8 cellular contexts compared by ENCODE assay signal in the genomic region with DNA sequence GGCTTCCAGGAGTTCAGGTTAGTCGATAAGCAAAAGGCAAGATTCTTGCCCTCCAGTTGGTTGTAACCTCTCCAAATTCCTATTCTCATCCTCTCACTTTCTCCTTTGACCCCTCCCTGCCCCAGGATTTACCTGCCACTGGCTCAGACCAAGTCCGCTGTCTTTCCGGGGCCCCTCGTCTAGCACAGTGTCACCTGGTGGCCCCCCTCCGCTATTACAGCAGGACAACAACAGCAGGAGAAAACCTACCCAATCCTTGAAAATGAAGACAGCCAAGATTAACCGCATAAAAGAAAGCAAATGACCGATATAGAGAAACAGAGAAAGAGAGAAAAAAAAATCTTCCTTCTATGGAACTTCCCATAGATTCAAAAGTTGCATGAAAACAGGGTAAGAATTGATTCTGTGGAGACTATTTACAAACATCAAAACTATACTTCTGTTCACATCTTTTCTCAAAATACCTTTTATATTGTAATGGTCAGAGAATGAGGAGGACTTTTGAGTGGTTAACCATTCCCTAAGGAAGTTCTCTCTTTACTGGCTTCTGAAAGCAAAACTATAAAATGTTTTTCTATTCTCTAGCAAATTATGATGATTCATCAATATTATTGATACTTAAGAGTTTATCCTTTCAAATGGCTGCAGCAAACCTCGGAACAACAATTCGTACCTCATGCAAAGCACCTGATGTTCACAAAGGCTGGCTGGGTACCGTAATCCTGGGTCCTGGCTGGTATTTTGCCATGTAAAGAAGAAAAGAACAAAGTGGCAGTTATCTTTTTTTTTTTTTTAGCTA. TPM values are rescaled to one million over a fixed set of nuclear protein-coding genes. Genes with fewer than 3 reads are reported as not detected.
DNase-seq lines count a peak whose midpoint lies in the region; ATAC-seq and TF ChIP-seq lines count a peak whose summit lies in the region.

No MANE protein-coding gene starts in this region.

- ATAC-seq in HCT116 (peak; percentile 94), left colon (peak; percentile 52), HG03457 (IDR thresholded peaks at IDR 0.05; ENCODE audit: unreplicated experiment) (no peak), GM19455 (IDR thresholded peaks at IDR 0.05; ENCODE audit: unreplicated experiment) (no peak), GM19463 (IDR thresholded peaks at IDR 0.05; ENCODE audit: unreplicated experiment) (no peak)

- no TSS peak for BruUV-seq in HCT116 (replicated peaks; lab: Mats Ljungman, UMichigan)

- no peaks in the 10 kb centered on the region for H4K20me1 ChIP-seq in HCT116 (ENCODE audit: insufficient read depth)

- H3K27ac ChIP-seq in HCT116 (ENCODE audit: low read depth, low read length) = no peak overlapping the region

- no peaks in the 10 kb centered on the region for H3K4me1 ChIP-seq in HCT116 (ENCODE audit: control insufficient read depth in 1 of 2, insufficient read depth in 2 of 2, low read length in 2 of 2)

- DNase-seq in ELF-1 (ENCODE audit: low read depth, low spot score) (peak; percentile 57), HCT116 (ENCODE audit: low read depth, low spot score) (peak; percentile 26), left colon (peak in 1 of 2 donors; percentile 48), dermis blood vessel endothelial cell (no peak)
- peak; percentile 29 for DNase-seq in activated CD4-positive, alpha-beta T cell treated with anti-CD3 and anti-CD28 coated beads, Interleukin-2, amount 10 ng/mL, durations not matched to agents 7 days and 5 days

- no peaks in the 10 kb centered on the region for H3K36me3 Mint-ChIP-seq in activated CD4-positive, alpha-beta T cell treated with anti-CD3 and anti-CD28 coated beads, Interleukin-2, amount 10 ng/mL, durations not matched to agents 7 days and 5 days (ENCODE audit: low read depth)

- peak; percentile 57 for TF ChIP-seq RAD21 in HCT116 (IDR thresholded peaks at IDR 0.05; ENCODE audit: low read depth)

- H3K4me3 ChIP-seq in HCT116 (replicated peaks in 1 of 2; ENCODE audit: low read depth in 1 of 2, low read length in 2 of 2) = no peak overlapping the region

- H3K79me2 ChIP-seq in HCT116 (ENCODE audit: insufficient read depth, low read length) = no peaks in the 10 kb centered on the region

- no peak overlapping the region for H3K27ac Mint-ChIP-seq in activated CD4-positive, alpha-beta T cell treated with anti-CD3 and anti-CD28 coated beads, Interleukin-2, amount 10 ng/mL, durations not matched to agents 7 days and 5 days

- H2AFZ ChIP-seq in HCT116 (ENCODE audit: low read depth, low read length, poor library complexity, severe bottlenecking) = no peak overlapping the region

- POLR2A ChIA-PET in HCT116 (lab: Charles Lee) = no interaction called here
- POLR2A ChIA-PET in activated CD4-positive, alpha-beta T cell treated with anti-CD3 and anti-CD28 coated beads, Interleukin-2, amount 10 ng/mL, durations not matched to agents 7 days and 5 days (lab: Charles Lee) = no interaction called here

- no peaks in the 10 kb centered on the region for H3K9me3 Mint-ChIP-seq in activated CD4-positive, alpha-beta T cell treated with anti-CD3 and anti-CD28 coated beads, Interleukin-2, amount 10 ng/mL, durations not matched to agents 7 days and 5 days

- peaks cover 36% of the 10 kb centered on the region; the same call in 1 of the 2 replicates for H3K27me3 ChIP-seq in HCT116 (ENCODE audit: insufficient read depth, low read length)

- peak; percentile 60 to 96 (median 93); a peak in 5 of 6 replicates for TF ChIP-seq CTCF in HCT116 (IDR thresholded peaks at IDR 0.05 in 2 of 3, conservative IDR thresholded peaks at IDR 0.05 in 1 of 3; ENCODE audit: borderline replicate concordance in 1 of 3, insufficient read depth in 1 of 3, low read depth in 2 of 3, low read length in 2 of 3)

- H3K4me2 ChIP-seq in HCT116 (ENCODE audit: low read length) = no peak overlapping the region

- H3K27me3 Mint-ChIP-seq in activated CD4-positive, alpha-beta T cell treated with anti-CD3 and anti-CD28 coated beads, Interleukin-2, amount 10 ng/mL, durations not matched to agents 7 days and 5 days = peaks cover 40% of the 10 kb centered on the region

- H3K9me3 ChIP-seq in HCT116 (ENCODE audit: control insufficient read depth in 1 of 2, insufficient read depth in 1 of 2, low read depth in 1 of 2, low read length in 2 of 2) = no peaks in the 10 kb centered on the region

- H3K9me2 ChIP-seq in HCT116 (ENCODE audit: insufficient read depth) = no peaks in the 10 kb centered on the region

- CTCF ChIA-PET in HCT116 (lab: Charles Lee) = interaction anchor here (2.8 kb wide), 1 partner anchor 286 kb away, joined by 12 read pairs; no protein-coding TSS in a partner anchor
- CTCF ChIA-PET in activated CD4-positive, alpha-beta T cell treated with anti-CD3 and anti-CD28 coated beads, Interleukin-2, amount 10 ng/mL, durations not matched to agents 7 days and 5 days (lab: Charles Lee) = interaction anchor here (0.7 kb wide), 1 partner anchor 286 kb away, joined by 3 read pairs; no protein-coding TSS in a partner anchor

- H3K4me1 Mint-ChIP-seq in activated CD4-positive, alpha-beta T cell treated with anti-CD3 and anti-CD28 coated beads, Interleukin-2, amount 10 ng/mL, durations not matched to agents 7 days and 5 days = no peaks in the 10 kb centered on the region

- RAD21 ChIA-PET in HCT116 (lab: Charles Lee; ENCODE audit: low non-redundant PET in 1 of 2, low total read pairs in 2 of 2, uncharacterized antibody in 2 of 2, unreplicated experiment in 2 of 2) = no interaction called here

- no peak for TF ChIP-seq POLR2A in HCT116 (IDR thresholded peaks at IDR 0.05; ENCODE audit: borderline replicate concordance, extremely low read depth, insufficient read depth, insufficient read length)

- H3K36me3 ChIP-seq in HCT116 (ENCODE audit: control insufficient read depth in 1 of 2, insufficient read depth in 2 of 2, low read length in 2 of 2) = no peaks in the 10 kb centered on the region

- intact Hi-C loops in HCT116 (cut with micrococcal nuclease) = loop anchor here (1.0 kb wide), 2 partner anchors 286 to 292 kb away; no protein-coding TSS in a partner anchor
- intact Hi-C loops in left colon (cut with DNase I, micrococcal nuclease) = no loop called here

- H3K9ac ChIP-seq in HCT116 (ENCODE audit: low read length) = no peak overlapping the region

- no peak overlapping the region for H3K4me3 Mint-ChIP-seq in activated CD4-positive, alpha-beta T cell treated with anti-CD3 and anti-CD28 coated beads, Interleukin-2, amount 10 ng/mL, durations not matched to agents 7 days and 5 days

TF ChIP-seq in HCT116, 20 proteins besides CTCF, POLR2A, EP300 and RAD21 (continues in another document):
- no peak for TF ChIP-seq SP1 (IDR thresholded peaks at IDR 0.05; ENCODE audit: low read depth)
- no peak for TF ChIP-seq ELF1 (IDR thresholded peaks at IDR 0.05; ENCODE audit: borderline replicate concordance, low read depth)
- TF ChIP-seq ZFX (IDR thresholded peaks at IDR 0.05) = no peak
- TF ChIP-seq, protein P1, sequence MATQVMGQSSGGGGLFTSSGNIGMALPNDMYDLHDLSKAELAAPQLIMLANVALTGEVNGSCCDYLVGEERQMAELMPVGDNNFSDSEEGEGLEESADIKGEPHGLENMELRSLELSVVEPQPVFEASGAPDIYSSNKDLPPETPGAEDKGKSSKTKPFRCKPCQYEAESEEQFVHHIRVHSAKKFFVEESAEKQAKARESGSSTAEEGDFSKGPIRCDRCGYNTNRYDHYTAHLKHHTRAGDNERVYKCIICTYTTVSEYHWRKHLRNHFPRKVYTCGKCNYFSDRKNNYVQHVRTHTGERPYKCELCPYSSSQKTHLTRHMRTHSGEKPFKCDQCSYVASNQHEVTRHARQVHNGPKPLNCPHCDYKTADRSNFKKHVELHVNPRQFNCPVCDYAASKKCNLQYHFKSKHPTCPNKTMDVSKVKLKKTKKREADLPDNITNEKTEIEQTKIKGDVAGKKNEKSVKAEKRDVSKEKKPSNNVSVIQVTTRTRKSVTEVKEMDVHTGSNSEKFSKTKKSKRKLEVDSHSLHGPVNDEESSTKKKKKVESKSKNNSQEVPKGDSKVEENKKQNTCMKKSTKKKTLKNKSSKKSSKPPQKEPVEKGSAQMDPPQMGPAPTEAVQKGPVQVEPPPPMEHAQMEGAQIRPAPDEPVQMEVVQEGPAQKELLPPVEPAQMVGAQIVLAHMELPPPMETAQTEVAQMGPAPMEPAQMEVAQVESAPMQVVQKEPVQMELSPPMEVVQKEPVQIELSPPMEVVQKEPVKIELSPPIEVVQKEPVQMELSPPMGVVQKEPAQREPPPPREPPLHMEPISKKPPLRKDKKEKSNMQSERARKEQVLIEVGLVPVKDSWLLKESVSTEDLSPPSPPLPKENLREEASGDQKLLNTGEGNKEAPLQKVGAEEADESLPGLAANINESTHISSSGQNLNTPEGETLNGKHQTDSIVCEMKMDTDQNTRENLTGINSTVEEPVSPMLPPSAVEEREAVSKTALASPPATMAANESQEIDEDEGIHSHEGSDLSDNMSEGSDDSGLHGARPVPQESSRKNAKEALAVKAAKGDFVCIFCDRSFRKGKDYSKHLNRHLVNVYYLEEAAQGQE (IDR thresholded peaks at IDR 0.05; ENCODE audit: low read depth) = no peak
- TF ChIP-seq TCF7L2 (IDR thresholded peaks at IDR 0.05; ENCODE audit: borderline replicate concordance, extremely low read depth, insufficient read depth, insufficient read length) = no peak
- no peak for TF ChIP-seq EZH2phosphoT487 (IDR thresholded peaks at IDR 0.05; ENCODE audit: borderline replicate concordance)
- TF ChIP-seq, protein P2, sequence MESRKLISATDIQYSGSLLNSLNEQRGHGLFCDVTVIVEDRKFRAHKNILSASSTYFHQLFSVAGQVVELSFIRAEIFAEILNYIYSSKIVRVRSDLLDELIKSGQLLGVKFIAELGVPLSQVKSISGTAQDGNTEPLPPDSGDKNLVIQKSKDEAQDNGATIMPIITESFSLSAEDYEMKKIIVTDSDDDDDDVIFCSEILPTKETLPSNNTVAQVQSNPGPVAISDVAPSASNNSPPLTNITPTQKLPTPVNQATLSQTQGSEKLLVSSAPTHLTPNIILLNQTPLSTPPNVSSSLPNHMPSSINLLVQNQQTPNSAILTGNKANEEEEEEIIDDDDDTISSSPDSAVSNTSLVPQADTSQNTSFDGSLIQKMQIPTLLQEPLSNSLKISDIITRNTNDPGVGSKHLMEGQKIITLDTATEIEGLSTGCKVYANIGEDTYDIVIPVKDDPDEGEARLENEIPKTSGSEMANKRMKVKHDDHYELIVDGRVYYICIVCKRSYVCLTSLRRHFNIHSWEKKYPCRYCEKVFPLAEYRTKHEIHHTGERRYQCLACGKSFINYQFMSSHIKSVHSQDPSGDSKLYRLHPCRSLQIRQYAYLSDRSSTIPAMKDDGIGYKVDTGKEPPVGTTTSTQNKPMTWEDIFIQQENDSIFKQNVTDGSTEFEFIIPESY (IDR thresholded peaks at IDR 0.05; ENCODE audit: extremely low read depth, insufficient replicate concordance, low read length) = no peak
- no peak for TF ChIP-seq SIN3A (IDR thresholded peaks at IDR 0.05; ENCODE audit: low read depth)

RNA-seq across cellular contexts. Expression of gene ST8SIA2, which starts 10.0 kb away (rescaled TPM):
- total RNA-seq in HCT116 (2021; ENCODE audit: unreplicated experiment) (not detected), left colon (under 1 TPM; 0.73 to 0.81 TPM), dermis blood vessel endothelial cell (under 0.01 TPM in 1 of 2 replicates, not detected in the other)
- not detected in 2 replicates for polyA plus RNA-seq in HCT116 (2012)
- not detected for total RNA-seq in activated CD4-positive, alpha-beta T cell treated with anti-CD3 and anti-CD28 coated beads, Interleukin-2, amount 10 ng/mL, durations not matched to agents 7 days and 5 days

Comparison
In these comparisons a context has a peak if more than half of its experiments do, and no peak if none do; other contexts are left out.
1. ATAC-seq: peak in HCT116 (single experiment) and left colon (single experiment); none in HG03457 (single experiment), GM19455 (single experiment) and GM19463 (single experiment).